Comparison of ENCODE assay signal across 1 cellular context in the genomic region with DNA sequence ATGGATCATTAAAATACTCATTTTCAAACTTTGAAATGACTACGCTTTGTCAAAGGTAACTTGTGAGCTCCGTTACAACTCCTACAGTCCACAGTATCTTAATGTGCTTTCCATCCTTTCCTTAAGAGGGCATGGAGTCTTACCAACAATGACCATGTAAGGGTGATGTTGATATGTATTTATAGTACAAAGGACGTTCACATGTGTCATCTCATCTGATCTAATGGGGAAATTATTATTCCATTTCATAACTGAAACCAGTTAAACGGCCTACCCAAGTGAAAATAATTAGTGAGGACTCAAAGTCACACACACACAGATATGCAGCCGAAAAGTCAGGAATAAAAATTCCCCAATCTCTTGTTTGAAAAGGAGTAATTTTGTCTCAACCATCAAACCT.
TF ChIP-seq lines count a peak whose summit lies in the region.

No MANE protein-coding gene starts in this region.

TF ChIP-seq in IMR-90, 13 proteins besides CTCF, POLR2A, EP300 and RAD21 (continued from another document):
- TF ChIP-seq, protein P1, sequence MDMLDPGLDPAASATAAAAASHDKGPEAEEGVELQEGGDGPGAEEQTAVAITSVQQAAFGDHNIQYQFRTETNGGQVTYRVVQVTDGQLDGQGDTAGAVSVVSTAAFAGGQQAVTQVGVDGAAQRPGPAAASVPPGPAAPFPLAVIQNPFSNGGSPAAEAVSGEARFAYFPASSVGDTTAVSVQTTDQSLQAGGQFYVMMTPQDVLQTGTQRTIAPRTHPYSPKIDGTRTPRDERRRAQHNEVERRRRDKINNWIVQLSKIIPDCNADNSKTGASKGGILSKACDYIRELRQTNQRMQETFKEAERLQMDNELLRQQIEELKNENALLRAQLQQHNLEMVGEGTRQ (IDR thresholded peaks at IDR 0.05; ENCODE audit: low read depth, low read length), result no peak
- TF ChIP-seq CHD1 (IDR thresholded peaks at IDR 0.05; ENCODE audit: low read depth, low read length) (no peak), RCOR1 (IDR thresholded peaks at IDR 0.05; ENCODE audit: insufficient replicate concordance, low read length) (no peak), FOS (IDR thresholded peaks at IDR 0.05; ENCODE audit: low read depth, low read length) (no peak), SMC3 (IDR thresholded peaks at IDR 0.05; ENCODE audit: low read depth, low read length) (no peak), BHLHE40 (IDR thresholded peaks at IDR 0.05; ENCODE audit: low read depth, low read length) (no peak), NFE2L2 (IDR thresholded peaks at IDR 0.05; ENCODE audit: low read depth, low read length) (no peak), RFX5 (IDR thresholded peaks at IDR 0.05; ENCODE audit: low read depth, low read length) (no peak), MXI1 (IDR thresholded peaks at IDR 0.05; ENCODE audit: borderline replicate concordance, low read depth, low read length) (no peak), MAFK (IDR thresholded peaks at IDR 0.05; ENCODE audit: low read depth, low read length) (no peak), CEBPB (IDR thresholded peaks at IDR 0.05; ENCODE audit: low read depth, low read length) (no peak)
